In the genomic region with DNA sequence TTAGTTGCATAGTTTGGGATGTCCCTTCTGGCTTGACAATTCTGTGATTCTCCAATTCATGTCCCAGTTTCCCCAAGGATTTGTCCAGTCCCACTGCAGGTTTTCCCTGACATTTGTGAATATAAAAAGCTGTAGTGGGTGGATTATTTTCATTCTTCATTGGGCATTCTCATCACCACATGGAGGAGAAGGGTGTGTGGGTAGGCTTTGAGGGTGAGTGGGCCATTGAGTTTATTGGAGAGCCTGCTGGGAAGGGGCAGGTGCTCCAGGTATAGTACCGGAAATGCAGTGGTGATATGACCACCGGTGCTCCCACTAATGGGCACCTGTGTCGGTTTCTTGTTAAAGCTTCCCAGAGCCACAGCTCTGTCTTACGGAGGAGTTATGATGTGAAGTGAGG, we compare ENCODE assay signal across 28 cellular contexts.
"Had no signal": no experiment of that assay in that cellular context is flagged by ENCODE, and none has a peak within 500 bp of the region (broad histone marks: within the 10 kb centered on the region; RNA-seq: fewer than 3 reads in every experiment).

No MANE protein-coding gene starts in this region.

- H3K27me3 Mint-ChIP-seq: stimulated activated naive CD8-positive, alpha-beta T cell treated with anti-CD3 and anti-CD28 coated beads, Interleukin-15, Interleukin-2, amounts not matched to agents 100 ng/mL and 50 ng/mL, for 24 hours had no signal

- DNase-seq: stimulated activated CD4-positive, alpha-beta T cell treated with anti-CD3 and anti-CD28 coated beads, Interleukin-2, amount 100 ng/mL, for 48 hours; stimulated activated CD4-positive, alpha-beta T cell treated with anti-CD3 and anti-CD28 coated beads, Interleukin-4, amount 100 ng/mL, for 1 hour; stimulated activated CD4-positive, alpha-beta T cell treated with anti-CD3 and anti-CD28 coated beads, Interleukin-4, amount 100 ng/mL, for 24 hours; stimulated activated CD4-positive, alpha-beta T cell treated with anti-CD3 and anti-CD28 coated beads, Interleukin-4, amount 100 ng/mL, for 4 hours; stimulated activated CD8-positive, alpha-beta memory T cell treated with anti-CD3 and anti-CD28 coated beads, Interleukin-4, amount 100 ng/mL, for 48 hours; stimulated activated naive B cell treated with anti-CD40 and anti-IgM and Interleukin-4, amounts not matched to agents 10 μg/mL and 1 μg/mL and 100 μg/mL, for 72 hours; stimulated activated naive CD4-positive, alpha-beta T cell; stimulated activated naive CD4-positive, alpha-beta T cell treated with Interleukin-2 at 50 U/mL for 16 hours; stimulated activated naive CD8-positive, alpha-beta T cell treated with anti-CD3 and anti-CD28 coated beads, Interleukin-15, amount 100 ng/mL, for 72 hours; stimulated activated naive CD8-positive, alpha-beta T cell treated with anti-CD3 and anti-CD28 coated beads, Interleukin-15, Interleukin-2, amounts not matched to agents 100 U/mL and 50 U/mL, for 24 hours; stomach; substantia nigra; testis; thyroid gland; tibial artery; transverse colon; trophoblast cell; upper lobe of left lung; uterus had no signal

- H3K36me3 Mint-ChIP-seq: stimulated activated effector memory CD8-positive, alpha-beta T cell treated with anti-CD3 and anti-CD28 coated beads, Interleukin-12 subunit alpha, Interleukin-12 subunit beta, amount 100 ng/mL, for 72 hours; stimulated activated memory B cell treated with anti-CD40 and anti-IgM and Interleukin-4, amounts not matched to agents 10 μg/mL and 1 μg/mL and 100 μg/mL, for 72 hours; stimulated activated naive B cell treated with anti-CD40 and anti-IgM and Interleukin-4, amounts not matched to agents 10 μg/mL and 1 μg/mL and 100 μg/mL, for 72 hours; type B pancreatic cell had no signal

- H3K27ac ChIP-seq: stomach, suprapubic skin, testis, thoracic aorta, thyroid gland, tibial artery, tibial nerve, transverse colon, upper lobe of left lung, upper lobe of right lung, uterus, vagina had no signal

- H3K4me1 ChIP-seq: stomach, suprapubic skin, testis, thyroid gland, tibial artery, tibial nerve, transverse colon, upper lobe of left lung, upper lobe of right lung, uterus, vagina had no signal

- H3K4me3 ChIP-seq: stomach, suprapubic skin, testis, thoracic aorta, thyroid gland, tibial artery, tibial nerve, transverse colon, upper lobe of left lung, upper lobe of right lung, uterus, vagina had no signal

- H3K9me3 Mint-ChIP-seq: stimulated activated effector memory CD8-positive, alpha-beta T cell treated with anti-CD3 and anti-CD28 coated beads, Interleukin-12 subunit alpha, Interleukin-12 subunit beta, amount 100 ng/mL, for 72 hours; stimulated activated memory B cell treated with anti-CD40 and anti-IgM and Interleukin-4, amounts not matched to agents 10 μg/mL and 1 μg/mL and 100 μg/mL, for 72 hours; stimulated activated naive B cell treated with anti-CD40 and anti-IgM and Interleukin-4, amounts not matched to agents 10 μg/mL and 1 μg/mL and 100 μg/mL, for 72 hours; stimulated activated naive CD8-positive, alpha-beta T cell treated with anti-CD3 and anti-CD28 coated beads, Interleukin-15, amount 100 ng/mL, for 72 hours; stimulated activated naive CD8-positive, alpha-beta T cell treated with anti-CD3 and anti-CD28 coated beads, Interleukin-15, Interleukin-2, amounts not matched to agents 100 ng/mL and 50 ng/mL, for 24 hours; type B pancreatic cell had no signal

- ATAC-seq: stimulated activated effector memory CD8-positive, alpha-beta T cell treated with anti-CD3 and anti-CD28 coated beads, Interleukin-12 subunit alpha, Interleukin-12 subunit beta, amount 100 ng/mL, for 72 hours; stimulated activated memory B cell treated with anti-CD40 and anti-IgM and Interleukin-4, amounts not matched to agents 10 μg/mL and 1 μg/mL and 100 μg/mL, for 72 hours; stimulated activated naive B cell treated with anti-CD40 and anti-IgM and Interleukin-4, amounts not matched to agents 10 μg/mL and 1 μg/mL and 100 μg/mL, for 72 hours; stimulated activated naive CD8-positive, alpha-beta T cell treated with anti-CD3 and anti-CD28 coated beads, Interleukin-15, amount 100 ng/mL, for 72 hours; stimulated activated naive CD8-positive, alpha-beta T cell treated with anti-CD3 and anti-CD28 coated beads, Interleukin-15, Interleukin-2, amounts not matched to agents 100 U/mL and 50 U/mL, for 24 hours; upper lobe of right lung had no signal

- H3K9me3 ChIP-seq: stomach, suprapubic skin, testis, thoracic aorta, thyroid gland, tibial artery, tibial nerve, transverse colon, upper lobe of left lung, upper lobe of right lung, uterus, vagina had no signal

- H3K4me1 Mint-ChIP-seq: stimulated activated effector memory CD8-positive, alpha-beta T cell treated with anti-CD3 and anti-CD28 coated beads, Interleukin-12 subunit alpha, Interleukin-12 subunit beta, amount 100 ng/mL, for 72 hours; stimulated activated memory B cell treated with anti-CD40 and anti-IgM and Interleukin-4, amounts not matched to agents 10 μg/mL and 1 μg/mL and 100 μg/mL, for 72 hours; stimulated activated naive B cell treated with anti-CD40 and anti-IgM and Interleukin-4, amounts not matched to agents 10 μg/mL and 1 μg/mL and 100 μg/mL, for 72 hours; stimulated activated naive CD8-positive, alpha-beta T cell treated with anti-CD3 and anti-CD28 coated beads, Interleukin-15, amount 100 ng/mL, for 72 hours had no signal

- H3K36me3 ChIP-seq: stomach, suprapubic skin, thoracic aorta, thyroid gland, tibial artery, transverse colon, upper lobe of left lung, upper lobe of right lung, uterus, vagina had no signal

- H3K4me3 Mint-ChIP-seq: stimulated activated effector memory CD8-positive, alpha-beta T cell treated with anti-CD3 and anti-CD28 coated beads, Interleukin-12 subunit alpha, Interleukin-12 subunit beta, amount 100 ng/mL, for 72 hours; stimulated activated memory B cell treated with anti-CD40 and anti-IgM and Interleukin-4, amounts not matched to agents 10 μg/mL and 1 μg/mL and 100 μg/mL, for 72 hours; stimulated activated naive B cell treated with anti-CD40 and anti-IgM and Interleukin-4, amounts not matched to agents 10 μg/mL and 1 μg/mL and 100 μg/mL, for 72 hours; stimulated activated naive CD8-positive, alpha-beta T cell treated with anti-CD3 and anti-CD28 coated beads, Interleukin-15, amount 100 ng/mL, for 72 hours; stimulated activated naive CD8-positive, alpha-beta T cell treated with anti-CD3 and anti-CD28 coated beads, Interleukin-15, Interleukin-2, amounts not matched to agents 100 ng/mL and 50 ng/mL, for 24 hours; type B pancreatic cell had no signal

- H3K27ac Mint-ChIP-seq: stimulated activated effector memory CD8-positive, alpha-beta T cell treated with anti-CD3 and anti-CD28 coated beads, Interleukin-12 subunit alpha, Interleukin-12 subunit beta, amount 100 ng/mL, for 72 hours; stimulated activated memory B cell treated with anti-CD40 and anti-IgM and Interleukin-4, amounts not matched to agents 10 μg/mL and 1 μg/mL and 100 μg/mL, for 72 hours; stimulated activated naive B cell treated with anti-CD40 and anti-IgM and Interleukin-4, amounts not matched to agents 10 μg/mL and 1 μg/mL and 100 μg/mL, for 72 hours; stimulated activated naive CD8-positive, alpha-beta T cell treated with anti-CD3 and anti-CD28 coated beads, Interleukin-15, Interleukin-2, amounts not matched to agents 100 ng/mL and 50 ng/mL, for 24 hours; type B pancreatic cell had no signal
